ENCODE assay signal across 19 cellular contexts in the genomic region with DNA sequence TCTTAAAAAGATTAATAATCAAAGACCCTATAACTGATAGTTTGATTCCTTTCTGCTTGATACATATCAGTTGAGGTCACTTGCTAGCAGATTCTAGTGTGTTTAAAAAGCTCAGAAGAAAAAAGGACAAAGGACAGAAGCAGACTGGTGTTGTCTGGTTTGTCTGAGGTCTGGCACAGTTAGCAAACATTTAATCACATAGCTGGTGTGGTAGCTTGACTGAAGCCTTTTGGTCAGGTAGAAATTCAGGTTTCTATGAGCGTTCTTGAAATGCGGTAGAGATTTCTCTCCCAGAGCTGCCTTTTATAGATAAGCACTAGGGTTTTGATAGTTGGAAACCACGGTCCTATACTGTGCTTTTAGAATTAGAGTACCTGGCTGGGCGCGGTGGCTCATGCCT. TPM values are rescaled to one million over a fixed set of nuclear protein-coding genes. Genes with fewer than 3 reads are reported as not detected.
"Had no signal": no experiment of that assay in that cellular context is flagged by ENCODE, and none has a peak within 500 bp of the region (broad histone marks: within the 10 kb centered on the region; RNA-seq: fewer than 3 reads in every experiment).

No MANE protein-coding gene starts in this region.

- H3K4me2 ChIP-seq: smooth muscle cell had no signal

- H3K27me3 ChIP-seq: ascending aorta had no signal

- H3K9me3 ChIP-seq: ascending aorta, esophagus muscularis mucosa, sigmoid colon, stomach, upper lobe of left lung had no signal

- H3K4me1 ChIP-seq: ascending aorta had no signal

- H3K36me3 ChIP-seq: ascending aorta, esophagus muscularis mucosa, sigmoid colon, stomach, upper lobe of left lung had no signal

- H3K4me1 Mint-ChIP-seq: central memory CD8-positive, alpha-beta T cell; stimulated activated memory B cell treated with anti-CD40 and anti-IgM and Interleukin-4, amounts not matched to agents 10 μg/mL and 1 μg/mL and 100 μg/mL, for 72 hours had no signal

- H3K27ac ChIP-seq: ascending aorta had no signal

- H3K4me3 Mint-ChIP-seq: activated CD8-positive, alpha-beta T cell treated with anti-CD3 and anti-CD28 coated beads, Interleukin-2, amount 10 ng/mL, durations not matched to agents 7 days and 5 days; activated T-helper 1 cell treated with anti-CD3 and anti-CD28 coated beads, Interleukin-12 subunit alpha, Interleukin-12 subunit beta, Interleukin-2, Interleukin-4 antibody, amounts not matched to agents 30 ng/mL and 10 ng/mL and 1 ng/mL, durations not matched to agents 14 hours and 24 hours and 36 hours; central memory CD8-positive, alpha-beta T cell; nephron progenitor cell; stimulated activated memory B cell treated with anti-CD40 and anti-IgM and Interleukin-4, amounts not matched to agents 10 μg/mL and 1 μg/mL and 100 μg/mL, for 72 hours had no signal

- H3K27ac Mint-ChIP-seq: activated CD8-positive, alpha-beta T cell treated with anti-CD3 and anti-CD28 coated beads, Interleukin-2, amount 10 ng/mL, durations not matched to agents 7 days and 5 days; activated naive CD4-positive, alpha-beta T cell treated with anti-CD3 and anti-CD28 coated beads, Interleukin-2, amount 50 U/mL, for 72 hours; activated T-helper 1 cell treated with anti-CD3 and anti-CD28 coated beads, Interleukin-12 subunit alpha, Interleukin-12 subunit beta, Interleukin-2, Interleukin-4 antibody, amounts not matched to agents 30 ng/mL and 10 ng/mL and 1 ng/mL, durations not matched to agents 14 hours and 24 hours and 36 hours; nephron progenitor cell; stimulated activated memory B cell treated with anti-CD40 and anti-IgM and Interleukin-4, amounts not matched to agents 10 μg/mL and 1 μg/mL and 100 μg/mL, for 72 hours had no signal

- ATAC-seq: activated CD8-positive, alpha-beta T cell treated with anti-CD3 and anti-CD28 coated beads, Interleukin-2, amount 10 ng/mL, durations not matched to agents 7 days and 5 days; activated naive CD4-positive, alpha-beta T cell treated with anti-CD3 and anti-CD28 coated beads, Interleukin-2, amount 50 U/mL, for 72 hours; stimulated activated memory B cell treated with anti-CD40 and anti-IgM and Interleukin-4, amounts not matched to agents 10 μg/mL and 1 μg/mL and 100 μg/mL, for 72 hours had no signal

- H3K36me3 Mint-ChIP-seq: activated naive CD4-positive, alpha-beta T cell treated with anti-CD3 and anti-CD28 coated beads, Interleukin-2, amount 50 U/mL, for 72 hours; stimulated activated memory B cell treated with anti-CD40 and anti-IgM and Interleukin-4, amounts not matched to agents 10 μg/mL and 1 μg/mL and 100 μg/mL, for 72 hours had no signal

- H3K9me3 Mint-ChIP-seq: activated naive CD4-positive, alpha-beta T cell treated with anti-CD3 and anti-CD28 coated beads, Interleukin-2, amount 50 U/mL, for 72 hours; activated T-helper 1 cell treated with anti-CD3 and anti-CD28 coated beads, Interleukin-12 subunit alpha, Interleukin-12 subunit beta, Interleukin-2, Interleukin-4 antibody, amounts not matched to agents 30 ng/mL and 10 ng/mL and 1 ng/mL, durations not matched to agents 14 hours and 24 hours and 36 hours; central memory CD8-positive, alpha-beta T cell had no signal

- DNase-seq: activated CD4-positive, alpha-beta T cell treated with anti-CD3 and anti-CD28 coated beads for 1 hour; activated CD4-positive, alpha-beta T cell treated with anti-CD3 and anti-CD28 coated beads, Interleukin-2, amount 50 U/mL, for 1 hour; activated CD8-positive, alpha-beta T cell treated with anti-CD3 and anti-CD28 coated beads, Interleukin-2, amount 10 ng/mL, durations not matched to agents 7 days and 5 days; effector memory CD4-positive, alpha-beta T cell; hippocampal formation; midbrain; nephron progenitor cell; sigmoid colon; stimulated activated CD4-positive, alpha-beta T cell treated with anti-CD3 and anti-CD28 coated beads, Interleukin-15, amount 100 ng/mL, for 24 hours; stomach; T-helper 1 cell; upper lobe of left lung had no signal

- H3K4me3 ChIP-seq: ascending aorta, esophagus muscularis mucosa, sigmoid colon, smooth muscle cell, stomach, upper lobe of left lung had no signal

RNA-seq across cellular contexts. Expression of gene TSPAN11, which starts 4.7 kb away (rescaled TPM):
- total RNA-seq: activated CD8-positive, alpha-beta T cell treated with anti-CD3 and anti-CD28 coated beads, Interleukin-2, amount 10 ng/mL, durations not matched to agents 7 days and 5 days; activated naive CD4-positive, alpha-beta T cell treated with anti-CD3 and anti-CD28 coated beads, Interleukin-2, amount 50 U/mL, for 72 hours; activated T-helper 1 cell treated with anti-CD3 and anti-CD28 coated beads, Interleukin-12 subunit alpha, Interleukin-12 subunit beta, Interleukin-2, Interleukin-4 antibody, amounts not matched to agents 30 ng/mL and 10 ng/mL and 1 ng/mL, durations not matched to agents 14 hours and 24 hours and 36 hours had no signal
